8 cellular contexts compared by ENCODE assay signal in genomic region chr19:21483589-21484170, GRCh38. TPM values are rescaled to one million over a fixed set of nuclear protein-coding genes. Genes with fewer than 3 reads are reported as not detected.
DNase-seq lines count a peak whose midpoint lies in the region; ATAC-seq and TF ChIP-seq lines count a peak whose summit lies in the region.

No MANE protein-coding gene starts in this region.

- peak overlapping the region in 1 of 4 donors; percentile 5 for H3K4me3 ChIP-seq in esophagus squamous epithelium

- intact Hi-C loops in activated T-helper 1 cell treated with anti-CD3 and anti-CD28 coated beads, Interleukin-12 subunit alpha, Interleukin-12 subunit beta, Interleukin-2, Interleukin-4 antibody, amounts not matched to agents 30 ng/mL and 10 ng/mL and 1 ng/mL, durations not matched to agents 14 hours and 24 hours and 36 hours (cut with micrococcal nuclease) = loop anchor here (5.0 kb wide), 1 partner anchor 281 kb away; no protein-coding TSS in a partner anchor
- intact Hi-C loops in esophagus squamous epithelium (cut with DNase I) = no loop called here

- no peaks in the 10 kb centered on the region for H3K36me3 ChIP-seq in esophagus squamous epithelium

- no peak for ATAC-seq in activated CD8-positive, alpha-beta T cell treated with anti-CD3 and anti-CD28 coated beads, Interleukin-2, amount 10 ng/mL, durations not matched to agents 7 days and 5 days
- no peak for ATAC-seq in HG02571 (IDR thresholded peaks at IDR 0.05; ENCODE audit: unreplicated experiment)
- ATAC-seq in HG03045 (IDR thresholded peaks at IDR 0.05; ENCODE audit: unreplicated experiment) = no peak

- in situ Hi-C loops in G401 (cut with HindIII; ENCODE audit: low sequenced_read_pairs) = no loop called here

- no peak overlapping the region for H3K27ac ChIP-seq in esophagus squamous epithelium

- H3K4me1 Mint-ChIP-seq in activated T-helper 1 cell treated with anti-CD3 and anti-CD28 coated beads, Interleukin-12 subunit alpha, Interleukin-12 subunit beta, Interleukin-2, Interleukin-4 antibody, amounts not matched to agents 30 ng/mL and 10 ng/mL and 1 ng/mL, durations not matched to agents 14 hours and 24 hours and 36 hours (ENCODE audit: low read depth) = no peaks in the 10 kb centered on the region
- peaks cover 2% of the 10 kb centered on the region for H3K4me1 Mint-ChIP-seq in activated CD8-positive, alpha-beta T cell treated with anti-CD3 and anti-CD28 coated beads, Interleukin-2, amount 10 ng/mL, durations not matched to agents 7 days and 5 days (ENCODE audit: low read depth)

- H3K9me3 ChIP-seq in esophagus squamous epithelium = peaks cover 0 to 36% (median 6%) of the 10 kb centered on the region in 3 donors

- no peaks in the 10 kb centered on the region for H3K4me1 ChIP-seq in esophagus squamous epithelium

- H3K4me3 Mint-ChIP-seq in activated T-helper 1 cell treated with anti-CD3 and anti-CD28 coated beads, Interleukin-12 subunit alpha, Interleukin-12 subunit beta, Interleukin-2, Interleukin-4 antibody, amounts not matched to agents 30 ng/mL and 10 ng/mL and 1 ng/mL, durations not matched to agents 14 hours and 24 hours and 36 hours = no peak overlapping the region
- H3K4me3 Mint-ChIP-seq in activated CD8-positive, alpha-beta T cell treated with anti-CD3 and anti-CD28 coated beads, Interleukin-2, amount 10 ng/mL, durations not matched to agents 7 days and 5 days = no peak overlapping the region

- WGBS in esophagus squamous epithelium, 2 donors = 57 to 70% methylated on average over 9 to 24 of the region's 43 CpGs

- CTCF ChIA-PET in activated CD8-positive, alpha-beta T cell treated with anti-CD3 and anti-CD28 coated beads, Interleukin-2, amount 10 ng/mL, durations not matched to agents 7 days and 5 days (lab: Charles Lee) = interaction anchor here (0.7 to 2.0 kb wide), 7 partner anchors 9 to 296 kb away, joined by 3 to 12 read pairs (median 3); partner anchors contain the start of gene ZNF429

- H3K27ac Mint-ChIP-seq in activated T-helper 1 cell treated with anti-CD3 and anti-CD28 coated beads, Interleukin-12 subunit alpha, Interleukin-12 subunit beta, Interleukin-2, Interleukin-4 antibody, amounts not matched to agents 30 ng/mL and 10 ng/mL and 1 ng/mL, durations not matched to agents 14 hours and 24 hours and 36 hours = no peak overlapping the region
- H3K27ac Mint-ChIP-seq in activated CD8-positive, alpha-beta T cell treated with anti-CD3 and anti-CD28 coated beads, Interleukin-2, amount 10 ng/mL, durations not matched to agents 7 days and 5 days = no peak overlapping the region

- H3K36me3 Mint-ChIP-seq in activated T-helper 1 cell treated with anti-CD3 and anti-CD28 coated beads, Interleukin-12 subunit alpha, Interleukin-12 subunit beta, Interleukin-2, Interleukin-4 antibody, amounts not matched to agents 30 ng/mL and 10 ng/mL and 1 ng/mL, durations not matched to agents 14 hours and 24 hours and 36 hours (ENCODE audit: low read depth) = peaks cover 7% of the 10 kb centered on the region
- H3K36me3 Mint-ChIP-seq in activated CD8-positive, alpha-beta T cell treated with anti-CD3 and anti-CD28 coated beads, Interleukin-2, amount 10 ng/mL, durations not matched to agents 7 days and 5 days (ENCODE audit: low read depth) = peaks cover 28% of the 10 kb centered on the region

- H3K27me3 ChIP-seq in esophagus squamous epithelium = no peaks in the 10 kb centered on the region

- DNase-seq in activated T-helper 1 cell treated with Interleukin-2 at 50 U/mL for 16 hours (ENCODE audit: low read depth) = peak; percentile 33
- DNase-seq in activated T-helper 1 cell treated with anti-CD3 and anti-CD28 coated beads, Interleukin-12 subunit alpha, Interleukin-12 subunit beta, Interleukin-2, Interleukin-4 antibody, amounts not matched to agents 30 ng/mL and 10 ng/mL and 1 ng/mL, durations not matched to agents 14 hours and 24 hours and 36 hours (ENCODE audit: low spot score) = no peak
- peak; percentile 64 for DNase-seq in activated CD8-positive, alpha-beta T cell treated with anti-CD3 and anti-CD28 coated beads, Interleukin-2, amount 10 ng/mL, durations not matched to agents 7 days and 5 days
- no peak for DNase-seq in esophagus squamous epithelium (lab: John Stamatoyannopoulos, UW)
- peak; percentile 24 for DNase-seq in retina
- DNase-seq in G401 (ENCODE audit: low spot score) = no peak

- peak; percentile 28 to 59 (median 40) for TF ChIP-seq CTCF in esophagus squamous epithelium (IDR thresholded peaks at IDR 0.05)

- no peaks in the 10 kb centered on the region for H3K27me3 Mint-ChIP-seq in activated T-helper 1 cell treated with anti-CD3 and anti-CD28 coated beads, Interleukin-12 subunit alpha, Interleukin-12 subunit beta, Interleukin-2, Interleukin-4 antibody, amounts not matched to agents 30 ng/mL and 10 ng/mL and 1 ng/mL, durations not matched to agents 14 hours and 24 hours and 36 hours (ENCODE audit: insufficient read depth)
- no peaks in the 10 kb centered on the region for H3K27me3 Mint-ChIP-seq in activated CD8-positive, alpha-beta T cell treated with anti-CD3 and anti-CD28 coated beads, Interleukin-2, amount 10 ng/mL, durations not matched to agents 7 days and 5 days (ENCODE audit: low read depth)

- POLR2A ChIA-PET in activated CD8-positive, alpha-beta T cell treated with anti-CD3 and anti-CD28 coated beads, Interleukin-2, amount 10 ng/mL, durations not matched to agents 7 days and 5 days (lab: Charles Lee) = interaction anchor here (0.9 kb wide), 1 partner anchor 296 kb away, joined by 3 read pairs; no protein-coding TSS in a partner anchor

- no peak for TF ChIP-seq POLR2A in esophagus squamous epithelium (IDR thresholded peaks at IDR 0.05)

- peaks cover 49% of the 10 kb centered on the region for H3K9me3 Mint-ChIP-seq in activated T-helper 1 cell treated with anti-CD3 and anti-CD28 coated beads, Interleukin-12 subunit alpha, Interleukin-12 subunit beta, Interleukin-2, Interleukin-4 antibody, amounts not matched to agents 30 ng/mL and 10 ng/mL and 1 ng/mL, durations not matched to agents 14 hours and 24 hours and 36 hours
- H3K9me3 Mint-ChIP-seq in activated CD8-positive, alpha-beta T cell treated with anti-CD3 and anti-CD28 coated beads, Interleukin-2, amount 10 ng/mL, durations not matched to agents 7 days and 5 days (ENCODE audit: insufficient read depth) = peaks cover 3% of the 10 kb centered on the region

RNA-seq across cellular contexts. Expression of gene ZNF429, which starts 21.7 kb away (rescaled TPM):
- 2.6 and 3.2 TPM in 2 replicates for total RNA-seq in activated T-helper 1 cell treated with anti-CD3 and anti-CD28 coated beads, Interleukin-12 subunit alpha, Interleukin-12 subunit beta, Interleukin-2, Interleukin-4 antibody, amounts not matched to agents 30 ng/mL and 10 ng/mL and 1 ng/mL, durations not matched to agents 14 hours and 24 hours and 36 hours
- 10 to 100 TPM; 13.0 to 14.0 TPM for total RNA-seq in activated CD8-positive, alpha-beta T cell treated with anti-CD3 and anti-CD28 coated beads, Interleukin-2, amount 10 ng/mL, durations not matched to agents 7 days and 5 days
- 10 to 100 TPM in 1 of 4 donors, 1 to 10 TPM in 3; 3.1 to 13.7 (median 5.2) TPM for total RNA-seq in esophagus squamous epithelium
- 11.8 and 27.3 TPM in 2 replicates for total RNA-seq in G401 (2014; rRNA removed; shearing (Covaris generic))

Comparison
In these comparisons a context has a peak if more than half of its experiments do, and no peak if none do; other contexts are left out.
1. DNase-seq: peak in activated T-helper 1 cell treated with Interleukin-2 at 50 U/mL for 16 hours (single experiment), activated CD8-positive, alpha-beta T cell treated with anti-CD3 and anti-CD28 coated beads, Interleukin-2, amount 10 ng/mL, durations not matched to agents 7 days and 5 days (single experiment) and retina (single experiment); none in activated T-helper 1 cell treated with anti-CD3 and anti-CD28 coated beads, Interleukin-12 subunit alpha, Interleukin-12 subunit beta, Interleukin-2, Interleukin-4 antibody, amounts not matched to agents 30 ng/mL and 10 ng/mL and 1 ng/mL, durations not matched to agents 14 hours and 24 hours and 36 hours (single experiment), esophagus squamous epithelium (single experiment) and G401 (single experiment).